8 cellular contexts compared by ENCODE assay signal in genomic region chr12:110698171-110698902, GRCh38. TPM values are rescaled to one million over a fixed set of nuclear protein-coding genes. Genes with fewer than 3 reads are reported as not detected.
DNase-seq lines count a peak whose midpoint lies in the region; ATAC-seq, FAIRE-seq and TF ChIP-seq lines count a peak whose summit lies in the region.

No MANE protein-coding gene starts in this region.

- intact Hi-C loops in Right ventricle myocardium superior (cut with DNase I): no loop called here

- FAIRE-seq in urothelium cell line (lab: Jason Lieb, UNC): no peak

- no peak overlapping the region for H3K27ac Mint-ChIP-seq in progenitor cell of endocrine pancreas

- H3K4me3 Mint-ChIP-seq in progenitor cell of endocrine pancreas (ENCODE audit: low read depth): no peak overlapping the region

- DNase-seq in D341Med (ENCODE audit: low spot score) (peak; percentile 84), HuH-7 (ENCODE audit: low spot score) (peak; percentile 87), SK-MEL-5 (ENCODE audit: low read depth, low spot score) (peak; percentile 88), Right ventricle myocardium superior (peak; percentile 88), progenitor cell of endocrine pancreas (ENCODE audit: low spot score, unreplicated experiment) (peak; percentile 49), urothelium cell line (ENCODE audit: low spot score) (peak; percentile 72)
- peak; percentile 76 for DNase-seq in activated naive CD4-positive, alpha-beta T cell treated with Interleukin-2 at 50 U/mL for 16 hours

- in situ Hi-C loops in SK-MEL-5 (cut with HindIII; ENCODE audit: low pct_unique_long_range_greater_than_20kb, low sequenced_read_pairs): no loop called here

- peak; percentile 71 for TF ChIP-seq CTCF in progenitor cell of endocrine pancreas (IDR thresholded peaks at IDR 0.05; ENCODE audit: unreplicated experiment)

- H3K9me3 Mint-ChIP-seq in progenitor cell of endocrine pancreas (ENCODE audit: low read depth): no peaks in the 10 kb centered on the region

- no peaks in the 10 kb centered on the region for H3K4me1 Mint-ChIP-seq in progenitor cell of endocrine pancreas (ENCODE audit: low read depth)

- peaks cover 8% of the 10 kb centered on the region for H3K27me3 Mint-ChIP-seq in progenitor cell of endocrine pancreas

- ATAC-seq in GM21367 (IDR thresholded peaks at IDR 0.05; ENCODE audit: unreplicated experiment): peak; percentile 77
- peak; percentile 83 for ATAC-seq in Right ventricle myocardium superior (ENCODE audit: poor library complexity)

- H3K36me3 Mint-ChIP-seq in progenitor cell of endocrine pancreas (ENCODE audit: insufficient read depth): no peaks in the 10 kb centered on the region

RNA-seq across cellular contexts. Expression of gene HVCN1, which starts 9.4 kb away (rescaled TPM):
- 2.1 TPM in 1 of 2 replicates, not detected in the other for total RNA-seq in SK-MEL-5 (2014; rRNA removed; shearing (Covaris generic))
- not detected in 2 replicates for polyA plus RNA-seq in SK-MEL-5 (2015; cell fraction: cytosol; rRNA removed)
- polyA plus RNA-seq in SK-MEL-5 (2015; cell fraction: nucleus; rRNA removed): not detected in 2 replicates
- total RNA-seq in Right ventricle myocardium superior (11.9 TPM), progenitor cell of endocrine pancreas (4.2 and 5.0 TPM in 2 replicates)

RNA-seq across cellular contexts. Expression of gene PPP1CC, which starts 44.4 kb away (rescaled TPM):
- 197 and 208 TPM in 2 replicates for total RNA-seq in SK-MEL-5 (2014; rRNA removed; shearing (Covaris generic))
- 159 and 176 TPM in 2 replicates for polyA plus RNA-seq in SK-MEL-5 (2015; cell fraction: cytosol; rRNA removed)
- 212 and 228 TPM in 2 replicates for polyA plus RNA-seq in SK-MEL-5 (2015; cell fraction: nucleus; rRNA removed)
- 175 TPM for total RNA-seq in Right ventricle myocardium superior
- total RNA-seq in progenitor cell of endocrine pancreas: 164 TPM in 2 replicates

Comparison
In these comparisons a context has a peak if more than half of its experiments do, and no peak if none do; other contexts are left out.
1. Peak in every context shown above with its lines: DNase-seq and ATAC-seq.